31 cellular contexts compared by ENCODE assay signal in the genomic region with DNA sequence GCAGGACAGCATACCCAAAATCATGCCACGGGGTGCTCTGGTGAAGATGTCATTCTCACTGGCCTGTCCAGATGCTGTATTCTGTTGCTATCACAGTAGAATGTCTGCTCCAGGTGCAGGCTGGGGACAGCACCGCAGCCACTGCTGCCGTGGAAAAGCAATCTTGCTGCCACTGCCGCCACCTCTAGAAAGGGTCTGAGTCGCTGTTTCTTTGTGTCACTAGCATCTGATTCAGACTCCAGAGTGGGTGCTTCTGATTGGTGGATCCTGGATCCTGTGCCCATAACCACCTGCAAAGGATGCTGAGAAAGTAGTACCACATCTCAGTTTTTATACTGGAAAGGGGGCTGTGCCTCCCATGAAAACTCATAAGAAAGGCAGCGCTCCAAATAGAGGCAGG. TPM values are rescaled to one million over a fixed set of nuclear protein-coding genes. Genes with fewer than 3 reads are reported as not detected.
"Had no signal": no experiment of that assay in that cellular context is flagged by ENCODE, and none has a peak within 500 bp of the region (broad histone marks: within the 10 kb centered on the region; RNA-seq: fewer than 3 reads in every experiment).

No MANE protein-coding gene starts in this region.

- H3K27me3 ChIP-seq: ascending aorta, body of pancreas, SJCRH30 had no signal

- H3K36me3 ChIP-seq: ascending aorta, SJCRH30, WERI-Rb-1 had no signal

- H3K4me1 ChIP-seq: ascending aorta, body of pancreas, SJCRH30 had no signal

- H3K27ac ChIP-seq: ascending aorta, body of pancreas, SJCRH30, WERI-Rb-1 had no signal

- H3K4me3 ChIP-seq: ascending aorta, body of pancreas, K562, SJCRH30 had no signal

- H3K4me3 Mint-ChIP-seq: activated naive CD4-positive, alpha-beta T cell treated with anti-CD3 and anti-CD28 coated beads, Interleukin-2, amount 50 U/mL, for 24 hours; activated naive CD8-positive, alpha-beta T cell treated with anti-CD3 and anti-CD28 coated beads, Interleukin-2, amount 50 U/mL, for 24 hours had no signal

- H3K9me3 ChIP-seq: ascending aorta, body of pancreas, SJCRH30, SK-N-SH had no signal

- H3K4me2 ChIP-seq: SK-N-SH had no signal

- H3K27me3 Mint-ChIP-seq: activated naive CD4-positive, alpha-beta T cell treated with anti-CD3 and anti-CD28 coated beads, Interleukin-2, amount 50 U/mL, for 24 hours; activated naive CD8-positive, alpha-beta T cell treated with anti-CD3 and anti-CD28 coated beads, Interleukin-2, amount 50 U/mL, for 24 hours had no signal

- H3K9me3 Mint-ChIP-seq: activated naive CD4-positive, alpha-beta T cell treated with anti-CD3 and anti-CD28 coated beads, Interleukin-2, amount 50 U/mL, for 24 hours had no signal

- ATAC-seq: activated naive CD8-positive, alpha-beta T cell treated with anti-CD3 and anti-CD28 coated beads, Interleukin-2, amount 50 U/mL, for 24 hours; body of pancreas; K562; Panc1; Right ventricle myocardium inferior had no signal

- H3K36me3 Mint-ChIP-seq: activated naive CD4-positive, alpha-beta T cell treated with anti-CD3 and anti-CD28 coated beads, Interleukin-2, amount 50 U/mL, for 24 hours had no signal

- H3K9ac ChIP-seq: SK-N-SH had no signal

- H3K27ac Mint-ChIP-seq: activated naive CD4-positive, alpha-beta T cell treated with anti-CD3 and anti-CD28 coated beads, Interleukin-2, amount 50 U/mL, for 24 hours; activated naive CD8-positive, alpha-beta T cell treated with anti-CD3 and anti-CD28 coated beads, Interleukin-2, amount 50 U/mL, for 24 hours had no signal

- DNase-seq: activated CD4-positive, alpha-beta T cell treated with anti-CD3 and anti-CD28 coated beads, Interleukin-2, amount 50 U/mL, for 48 hours; activated CD4-positive, CD25-positive, alpha-beta regulatory T cell treated with anti-CD3 and anti-CD28 coated beads, Interleukin-2, amount 50 U/mL, for 72 hours; activated CD8-positive, alpha-beta memory T cell treated with anti-CD3 and anti-CD28 coated beads, Interleukin-2, amount 50 U/mL, for 48 hours; activated gamma-delta T cell; activated naive CD8-positive, alpha-beta T cell treated with anti-CD3 and anti-CD28 coated beads, Interleukin-2, amount 50 U/mL, for 24 hours; activated T-cell treated with anti-CD3 and anti-CD28 coated beads, Interleukin-2, amount 50 U/mL, for 1 hour; amniotic stem cell; body of pancreas; central memory CD4-positive, alpha-beta T cell; Karpas-422; MM.1S; NCI-H1105; NCI-H1436; NCI-H1694 treated with DMSO at 0.1 percent for 48 hours; NCI-H2029 treated with DMSO at 0.1 percent for 48 hours; NCI-H345; NCI-H510A; NCI-H526 treated with DMSO at 0.1 percent for 48 hours; NK-92 treated with Interleukin-12 subunit alpha and Interleukin-12 subunit beta, amount 100 ng/mL, for 24 hours; OCI-M1; RPMI8226; SJCRH30; SK-N-SH; T-helper 1 cell; WERI-Rb-1 had no signal

RNA-seq across cellular contexts. Expression of a gene that starts 45.3 kb away (rescaled TPM):
- total RNA-seq: ascending aorta, body of pancreas, bronchial epithelial cell, SJCRH30 had no signal
- polyA plus RNA-seq: SK-N-SH had no signal
